In genomic region chr20:36468149-36469000, GRCh38 we compare ENCODE assay signal across 10 cellular contexts.
DNase-seq lines count a peak whose midpoint lies in the region; ATAC-seq, FAIRE-seq and TF ChIP-seq lines count a peak whose summit lies in the region.
"Had no signal": no experiment of that assay in that cellular context is flagged by ENCODE, and none has a peak within 500 bp of the region (broad histone marks: within the 10 kb centered on the region; RNA-seq: fewer than 3 reads in every experiment).

No MANE protein-coding gene starts in this region.

- no peak for TF ChIP-seq RAD21 in K562 (CRISPR knock-in tag; conservative IDR thresholded peaks at IDR 0.05 in 1 of 2, IDR thresholded peaks at IDR 0.05 in 1 of 2)

- H3K27me3 ChIP-seq in breast epithelium (no peaks in the 10 kb centered on the region), mammary epithelial cell (ENCODE audit: insufficient read depth, low read length) (no peaks in the 10 kb centered on the region), K562 (ENCODE audit: control insufficient read depth in 2 of 2, insufficient read depth in 2 of 2, low read length in 2 of 2) (no peaks in the 10 kb centered on the region), muscle layer of colon (ENCODE audit: control insufficient read depth in 1 of 2, insufficient read depth in 2 of 2, low read length in 2 of 2) (no peaks in the 10 kb centered on the region), ovary (no peaks in the 10 kb centered on the region)

- H2AFZ ChIP-seq in mammary epithelial cell (ENCODE audit: low read depth, low read length) (no peak overlapping the region), K562 (ENCODE audit: low read depth, low read length) (no peak overlapping the region)

- TF ChIP-seq EP300 in K562 (IDR thresholded peaks at IDR 0.05; ENCODE audit: low read length) (no peak), ovary (IDR thresholded peaks at IDR 0.05) (no peak)

- POLR2A ChIA-PET in K562 (lab: Yijun Ruan, JAX) = interaction anchor here (0.5 kb wide), 1 partner anchor 692 kb away, joined by 3 read pairs; no protein-coding TSS in a partner anchor

- H3K9me1 ChIP-seq in K562 (ENCODE audit: control insufficient read depth, insufficient read depth, low read length) = peaks cover 6% of the 10 kb centered on the region

- H3K9me3 ChIP-seq in breast epithelium = no peaks in the 10 kb centered on the region
- no peaks in the 10 kb centered on the region for H3K9me3 ChIP-seq in mammary epithelial cell (replicated peaks; ENCODE audit: insufficient read depth, low read length)
- H3K9me3 ChIP-seq in K562 (replicated peaks; ENCODE audit: control insufficient read depth, insufficient read depth, low read depth, low read length) = no peaks in the 10 kb centered on the region
- H3K9me3 ChIP-seq in muscle layer of colon (ENCODE audit: low read length) = no peaks in the 10 kb centered on the region
- no peaks in the 10 kb centered on the region for H3K9me3 ChIP-seq in ovary

- H4K20me1 ChIP-seq in mammary epithelial cell (ENCODE audit: insufficient read depth, low read length) = no peaks in the 10 kb centered on the region
- peaks cover 31% of the 10 kb centered on the region for H4K20me1 ChIP-seq in K562 (replicated peaks; ENCODE audit: control insufficient read depth, insufficient read depth, low read length)

- ATAC-seq in K562 = no peak

- DNase-seq in breast epithelium (ENCODE audit: low spot score in 2 of 2) (no peak), mammary epithelial cell (no peak), K562 (ENCODE audit: extremely low read depth in 1 of 4, low spot score in 3 of 4) (no peak), activated gamma-delta T cell treated with Interleukin-2 at 50 U/mL for 16 hours (no peak), ovary (no peak), Kasumi-1 (lab: John Stamatoyannopoulos, UW) (no peak), AG08395 (ENCODE audit: low spot score) (no peak)
- DNase-seq: kidney glomerular epithelial cell had no signal

- no peak overlapping the region for H3K4me3 ChIP-seq in breast epithelium
- no peak overlapping the region for H3K4me3 ChIP-seq in mammary epithelial cell (replicated peaks in 1 of 3; ENCODE audit: insufficient read depth in 1 of 3, low read depth in 2 of 3, low read length in 3 of 3)
- H3K4me3 ChIP-seq in K562 = no peak overlapping the region
- no peak overlapping the region for H3K4me3 ChIP-seq in muscle layer of colon (ENCODE audit: low read depth in 1 of 2, low read length in 2 of 2)
- H3K4me3 ChIP-seq in ovary = no peak overlapping the region

- in situ Hi-C loops in mammary epithelial cell (cut with MboI; ENCODE audit: low sequenced_read_pairs in 2 of 2) (no loop called here), K562 (cut with MboI) (no loop called here)

- H3K9ac ChIP-seq in mammary epithelial cell (ENCODE audit: insufficient read depth, low read length) = no peak overlapping the region
- peak overlapping the region in 1 of 2 experiments; percentile 43; a peak in 1 of 4 replicates for H3K9ac ChIP-seq in K562 (ENCODE audit: insufficient read depth in 1 of 2, low read depth in 2 of 2, low read length in 2 of 2)
- no peak overlapping the region for H3K9ac ChIP-seq in muscle layer of colon (ENCODE audit: low read length)

- H3K36me3 ChIP-seq in breast epithelium (no peaks in the 10 kb centered on the region), mammary epithelial cell (ENCODE audit: insufficient read depth, low read length) (no peaks in the 10 kb centered on the region), K562 (ENCODE audit: control insufficient read depth, insufficient read depth, low read length) (no peaks in the 10 kb centered on the region; the same call in 2 of the 3 replicates), muscle layer of colon (ENCODE audit: insufficient read depth, low read length) (no peaks in the 10 kb centered on the region), ovary (no peaks in the 10 kb centered on the region)

- H3K4me1 ChIP-seq in breast epithelium (peaks cover 13 to 54% of the 10 kb centered on the region in 2 donors), mammary epithelial cell (ENCODE audit: insufficient read depth, low read length) (peaks cover 62% of the 10 kb centered on the region), K562 (replicated peaks in 1 of 2; ENCODE audit: control insufficient read depth in 2 of 2, insufficient read depth in 2 of 2, low read length in 2 of 2) (peaks cover 40 to 48% of the 10 kb centered on the region in 2 experiments), muscle layer of colon (ENCODE audit: insufficient read depth, low read length) (peaks cover 90% of the 10 kb centered on the region), ovary (ENCODE audit: insufficient read depth) (peaks cover 35% of the 10 kb centered on the region)

- H3K27ac ChIP-seq in breast epithelium (peak overlapping the region; percentile 90 to 92), mammary epithelial cell (ENCODE audit: insufficient read depth, low read depth, low read length) (no peak overlapping the region), K562 (ENCODE audit: extremely low read depth, low read depth, low read length) (no peak overlapping the region), muscle layer of colon (ENCODE audit: low read depth, low read length) (peak overlapping the region; percentile 73), ovary (peak overlapping the region in 1 of 2 donors; percentile 13)

- no peak for TF ChIP-seq POLR2A in breast epithelium (IDR thresholded peaks at IDR 0.05)
- no peak for TF ChIP-seq POLR2A in K562 (conservative IDR thresholded peaks at IDR 0.05)
- no peak for TF ChIP-seq POLR2A in ovary (IDR thresholded peaks at IDR 0.05)

- dilution Hi-C loops in mammary epithelial cell (cut with HindIII; ENCODE audit: low sequenced_read_pairs) = no loop called here

- WGBS in mammary epithelial cell (ENCODE audit: low coverage, missing lambda C conversion rate) = 61% methylated on average over 8 of the region's 10 CpGs
- 80% methylated on average over 10 of the region's 10 CpGs for WGBS in K562 (ENCODE audit: insufficient coverage, low coverage, missing lambda C conversion rate)
- WGBS in ovary, 3 donors = 63 to 69% (median 67%) methylated on average over 10 of the region's 10 CpGs

- CTCF ChIA-PET in mammary epithelial cell (lab: Charles Lee; ENCODE audit: low non-redundant PET) = no interaction called here
- CTCF ChIA-PET in K562 (lab: Yijun Ruan, JAX; ENCODE audit: low intra/inter-chr PET ratio) = no interaction called here

- intact Hi-C loops in breast epithelium (cut with DNase I; ENCODE audit: low total_unique reads) = no loop called here
- intact Hi-C loops in mammary epithelial cell (cut with micrococcal nuclease) = loop anchor here (10.0 kb wide), 1 partner anchor 76 kb away; the partner anchor contains the start of gene MYL9
- intact Hi-C loops in K562 (cut with micrococcal nuclease) = no loop called here
- intact Hi-C loops in ovary (cut with DNase I) = loop anchor here in 1 of 4 donors (5.0 to 10.0 kb wide), 2 partner anchors 74 to 126 kb away; partner anchors contain the start of gene MYL9

- TF ChIP-seq CTCF in breast epithelium (IDR thresholded peaks at IDR 0.05) (no peak), mammary epithelial cell (conservative IDR thresholded peaks at IDR 0.05 in 1 of 2, IDR thresholded peaks at IDR 0.05 in 1 of 2; ENCODE audit: extremely low read depth in 1 of 2, insufficient read depth in 1 of 2, low read depth in 1 of 2, low read length in 2 of 2) (no peak), K562 (IDR thresholded peaks at IDR 0.05 in 2 of 3, conservative IDR thresholded peaks at IDR 0.05 in 1 of 3; ENCODE audit: insufficient read depth in 2 of 3, low read depth in 1 of 3, low read length in 3 of 3) (no peak), ovary (IDR thresholded peaks at IDR 0.05) (no peak)

- peaks cover 90% of the 10 kb centered on the region for H3K79me2 ChIP-seq in mammary epithelial cell (ENCODE audit: insufficient read depth, low read length)
- peaks cover 59% of the 10 kb centered on the region for H3K79me2 ChIP-seq in K562 (ENCODE audit: control insufficient read depth, insufficient read depth, low read length)

- no peak overlapping the region for H3K4me2 ChIP-seq in mammary epithelial cell (ENCODE audit: insufficient read depth, low read depth, low read length)
- H3K4me2 ChIP-seq in K562 (ENCODE audit: insufficient read depth, low read length) = no peak overlapping the region

- FAIRE-seq in K562 (lab: Jason Lieb, UNC) = no peak
- FAIRE-seq: RCC 7860 had no signal

- BruUV-seq in mammary epithelial cell (replicated peaks; lab: Mats Ljungman, UMichigan) = no TSS peak
- no TSS peak for BruUV-seq in K562 (replicated peaks; lab: Mats Ljungman, UMichigan)

TF ChIP-seq in K562, 482 proteins besides CTCF, POLR2A, EP300 and RAD21:
- TF ChIP-seq BRD9 (IDR thresholded peaks at IDR 0.05; ENCODE audit: low read depth, partially characterized antibody) (no peak), RBFOX2 (IDR thresholded peaks at IDR 0.05; ENCODE audit: low read depth, low read length) (0 out of 2 replicates have a peak, but pooled peaks have one; percentile 17), CREM (IDR thresholded peaks at IDR 0.05; ENCODE audit: low read depth) (0 out of 2 replicates have a peak, but pooled peaks have one; percentile 5)

Comparison
In these comparisons a context has a peak if more than half of its experiments do, and no peak if none do; other contexts are left out.
1. H3K27ac ChIP-seq: peak in breast epithelium (2 of 2) and muscle layer of colon (single experiment); none in mammary epithelial cell (single experiment) and K562 (single experiment).